ENCODE assay signal across 9 cellular contexts in genomic region chr4:127622923-127623754, GRCh38. TPM values are rescaled to one million over a fixed set of nuclear protein-coding genes. Genes with fewer than 3 reads are reported as not detected.
A peak's percentile ranks its signal among the peaks of the same experiment; 100 is the strongest.
DNase-seq lines count a peak whose midpoint lies in the region; ATAC-seq and TF ChIP-seq lines count a peak whose summit lies in the region.
"Had no signal": no experiment of that assay in that cellular context is flagged by ENCODE, and none has a peak within 500 bp of the region (broad histone marks: within the 10 kb centered on the region; RNA-seq: fewer than 3 reads in every experiment).

No MANE protein-coding gene starts in this region.

- no peak for TF ChIP-seq POLR2A in sigmoid colon (IDR thresholded peaks at IDR 0.05)

- H3K36me3 ChIP-seq in HUES6 (ENCODE audit: control insufficient read depth, insufficient read depth, low read length) (no peaks in the 10 kb centered on the region), ascending aorta (no peaks in the 10 kb centered on the region), iPS-15b (ENCODE audit: control insufficient read depth, insufficient read depth, low read length) (no peaks in the 10 kb centered on the region), sigmoid colon (no peaks in the 10 kb centered on the region)

- H3K27me3 ChIP-seq in HUES6 (ENCODE audit: control insufficient read depth, insufficient read depth, low read length) (peaks cover 43% of the 10 kb centered on the region), ascending aorta (no peaks in the 10 kb centered on the region), iPS-15b (ENCODE audit: control insufficient read depth, insufficient read depth, low read length) (peaks cover 28% of the 10 kb centered on the region), sigmoid colon (peaks cover 0 to 6% (median 3%) of the 10 kb centered on the region in 3 donors)

- H3K4me1 ChIP-seq in HUES6 (ENCODE audit: control insufficient read depth, insufficient read depth, low read length), result no peaks in the 10 kb centered on the region
- peaks cover 0 to 3% of the 10 kb centered on the region in 2 donors for H3K4me1 ChIP-seq in ascending aorta
- no peaks in the 10 kb centered on the region for H3K4me1 ChIP-seq in iPS-15b (ENCODE audit: control insufficient read depth, insufficient read depth, low read length)
- H3K4me1 ChIP-seq in sigmoid colon, result peaks cover 0 to 14% (median 9%) of the 10 kb centered on the region in 4 donors

- peak; percentile 1 for DNase-seq in NCI-H2171 treated with DMSO at 0.1 percent for 48 hours (lab: John Stamatoyannopoulos, UW)
- DNase-seq in NCI-H2171 (lab: John Stamatoyannopoulos, UW), result no peak
- peak in 1 of 2 donors; percentile 65 for DNase-seq in ascending aorta (ENCODE audit: low spot score in 2 of 2)
- no peak for DNase-seq in sigmoid colon
- DNase-seq in germinal center (ENCODE audit: low spot score), result no peak
- DNase-seq: DND-41 had no signal

- intact Hi-C loops in ascending aorta (cut with DNase I) (no loop called here), sigmoid colon (cut with DNase I) (no loop called here)

- H3K4me3 ChIP-seq in HUES6 (ENCODE audit: low read depth, low read length) (peak overlapping the region; percentile 76), ascending aorta (peak overlapping the region; percentile 60 to 75), iPS-15b (ENCODE audit: low read depth, low read length) (peak overlapping the region; percentile 66), sigmoid colon (peak overlapping the region; percentile 42 to 68 (median 54))

- H3K27ac ChIP-seq in HUES6 (ENCODE audit: low read depth, low read length) (no peak overlapping the region), ascending aorta (peak overlapping the region; percentile 41 to 49), sigmoid colon (peak overlapping the region in 3 of 4 donors; percentile 22 to 64 (median 39))

- WGBS in sigmoid colon, 2 donors, result 2 to 3% methylated on average over 80 of the region's 80 CpGs

- H3K9me3 ChIP-seq in HUES6 (ENCODE audit: control insufficient read depth, insufficient read depth, low read depth, low read length) (no peaks in the 10 kb centered on the region), ascending aorta (no peaks in the 10 kb centered on the region), iPS-15b (ENCODE audit: control insufficient read depth, insufficient read depth, low read length) (no peaks in the 10 kb centered on the region), sigmoid colon (no peaks in the 10 kb centered on the region)

- H3K9ac ChIP-seq in HUES6 (ENCODE audit: low read length) (peak overlapping the region; percentile 11), iPS-15b (ENCODE audit: low read depth, low read length) (no peak overlapping the region)

- TF ChIP-seq CTCF in ascending aorta (IDR thresholded peaks at IDR 0.05) (peak in 2 of 3 experiments; percentile 6 to 46), sigmoid colon (IDR thresholded peaks at IDR 0.05) (no peak)

- TF ChIP-seq EP300 in sigmoid colon (IDR thresholded peaks at IDR 0.05), result no peak

- ATAC-seq in GM21528 (IDR thresholded peaks at IDR 0.05; ENCODE audit: low FRiP score, unreplicated experiment), result no peak

RNA-seq across cellular contexts. Expression of gene INTU, which starts 9.6 kb away (rescaled TPM):
- total RNA-seq in ascending aorta (3.1 TPM), sigmoid colon (1 to 10 TPM; 7.6 to 10.0 (median 9.5) TPM)
- under 1 TPM; under 0.01 to 0.90 (median 0.23) TPM for polyA plus RNA-seq in sigmoid colon

Comparison
In these comparisons a context has a peak if more than half of its experiments do, and no peak if none do; other contexts are left out.
1. CTCF ChIP-seq: peak in ascending aorta (2 of 3); none in sigmoid colon (0 of 4).
2. Peak in every context shown above with its lines, with median percentiles within 50 percentile points of each other: H3K4me3 ChIP-seq.